8 cellular contexts compared by ENCODE assay signal in genomic region chr9:21974542-21975409, GRCh38. TPM values are rescaled to one million over a fixed set of nuclear protein-coding genes. Genes with fewer than 3 reads are reported as not detected.
DNase-seq lines count a peak whose midpoint lies in the region; TF ChIP-seq lines count a peak whose summit lies in the region.

No MANE protein-coding gene starts in this region.

- peak overlapping the region; percentile 52 for H3K27ac Mint-ChIP-seq in activated CD4-positive, alpha-beta T cell treated with anti-CD3 and anti-CD28 coated beads, Interleukin-2, amount 10 ng/mL, durations not matched to agents 24 days and 14 days
- no peak overlapping the region for H3K27ac Mint-ChIP-seq in nephron

- H3K4me3 Mint-ChIP-seq in activated CD4-positive, alpha-beta T cell treated with anti-CD3 and anti-CD28 coated beads, Interleukin-2, amount 10 ng/mL, durations not matched to agents 24 days and 14 days = peak overlapping the region; percentile 83
- H3K4me3 Mint-ChIP-seq in nephron = peak overlapping the region; percentile 61 to 77 (median 72)

- peaks cover 9 to 100% (median 63%) of the 10 kb centered on the region in 4 donors for H3K27me3 ChIP-seq in esophagus squamous epithelium
- H3K27me3 ChIP-seq in Karpas-422 (ENCODE audit: low read length) = no peaks in the 10 kb centered on the region

- H3K4me1 ChIP-seq in esophagus squamous epithelium (peaks cover 6 to 37% (median 16%) of the 10 kb centered on the region in 3 donors), Karpas-422 (ENCODE audit: low read length) (peaks cover 4% of the 10 kb centered on the region; the same call in 1 of the 2 replicates)

- CTCF ChIA-PET in GM10248 (lab: Yijun Ruan, JAX) = interaction anchor here (1.6 to 4.0 kb wide), 2 partner anchors 20 to 33 kb away, joined by 4 to 27 read pairs; partner anchors contain the start of genes CDKN2A, CDKN2B and CDKN2B-AS1

- H3K36me3 ChIP-seq in esophagus squamous epithelium = no peaks in the 10 kb centered on the region
- peaks cover 38% of the 10 kb centered on the region for H3K36me3 ChIP-seq in Karpas-422 (ENCODE audit: insufficient read depth, low read length)

- TF ChIP-seq POLR2A in esophagus squamous epithelium (IDR thresholded peaks at IDR 0.05) = no peak

- H3K9me2 ChIP-seq in Karpas-422 (replicated peaks; ENCODE audit: insufficient read depth, low read length) = no peaks in the 10 kb centered on the region

- no peak overlapping the region for H3K9ac ChIP-seq in Karpas-422 (ENCODE audit: low read length)

- peaks cover 90% of the 10 kb centered on the region for H3K27me3 Mint-ChIP-seq in activated CD4-positive, alpha-beta T cell treated with anti-CD3 and anti-CD28 coated beads, Interleukin-2, amount 10 ng/mL, durations not matched to agents 24 days and 14 days
- peaks cover 100% of the 10 kb centered on the region for H3K27me3 Mint-ChIP-seq in nephron (ENCODE audit: low read depth)

- peaks cover 21% of the 10 kb centered on the region for H3K4me1 Mint-ChIP-seq in activated CD4-positive, alpha-beta T cell treated with anti-CD3 and anti-CD28 coated beads, Interleukin-2, amount 10 ng/mL, durations not matched to agents 24 days and 14 days
- H3K4me1 Mint-ChIP-seq in nephron = peaks cover 6% of the 10 kb centered on the region

- TF ChIP-seq CTCF in GM10248 (IDR thresholded peaks at IDR 0.05; ENCODE audit: control extremely low read depth, extremely low read depth, low read depth, missing control alignments) = no peak
- no peak for TF ChIP-seq CTCF in esophagus squamous epithelium (IDR thresholded peaks at IDR 0.05)
- TF ChIP-seq CTCF in nephron (IDR thresholded peaks at IDR 0.05; ENCODE audit: unreplicated experiment in 3 of 3) = no peak

- no peak overlapping the region for H3K4me2 ChIP-seq in Karpas-422 (ENCODE audit: low read depth, low read length, poor library complexity, severe bottlenecking)

- DNase-seq in GM10248 (ENCODE audit: extremely low spot score) (peak; percentile 56), HCEC 1CT (peak; percentile 83), NCI-H187 (lab: John Stamatoyannopoulos, UW) (peak; percentile 52 to 75), esophagus squamous epithelium (lab: John Stamatoyannopoulos, UW) (no peak), cortex of kidney (lab: John Stamatoyannopoulos, UW) (no peak), Karpas-422 (no peak)
- DNase-seq in activated CD4-positive, alpha-beta T cell treated with anti-CD3 and anti-CD28 coated beads, Interleukin-2, amount 10 ng/mL, durations not matched to agents 24 days and 14 days = peak; percentile 80

- H3K79me2 ChIP-seq in Karpas-422 (ENCODE audit: low read length) = peaks cover 81% of the 10 kb centered on the region

- no peak overlapping the region for H2AFZ ChIP-seq in Karpas-422 (ENCODE audit: low read length)

- H3K9me3 Mint-ChIP-seq in activated CD4-positive, alpha-beta T cell treated with anti-CD3 and anti-CD28 coated beads, Interleukin-2, amount 10 ng/mL, durations not matched to agents 24 days and 14 days = peaks cover 12% of the 10 kb centered on the region
- H3K9me3 Mint-ChIP-seq in nephron = peaks cover 5% of the 10 kb centered on the region

- intact Hi-C loops in activated CD4-positive, alpha-beta T cell treated with anti-CD3 and anti-CD28 coated beads, Interleukin-2, amount 10 ng/mL, durations not matched to agents 24 days and 14 days (cut with micrococcal nuclease) = loop anchor here (1.0 to 5.0 kb wide), 5 partner anchors 7 to 1848 kb away; partner anchors contain the start of genes CDKN2A and CDKN2B-AS1
- intact Hi-C loops in esophagus squamous epithelium (cut with DNase I) = no loop called here

- H3K27ac ChIP-seq in esophagus squamous epithelium (no peak overlapping the region), Karpas-422 (ENCODE audit: low read length) (no peak overlapping the region)

- POLR2A ChIA-PET in GM10248 (lab: Yijun Ruan, JAX) = no interaction called here

- H3K9me3 ChIP-seq in esophagus squamous epithelium = no peaks in the 10 kb centered on the region
- H3K9me3 ChIP-seq in Karpas-422 (ENCODE audit: low read length) = no peaks in the 10 kb centered on the region

- H3K36me3 Mint-ChIP-seq in activated CD4-positive, alpha-beta T cell treated with anti-CD3 and anti-CD28 coated beads, Interleukin-2, amount 10 ng/mL, durations not matched to agents 24 days and 14 days (ENCODE audit: low read depth) = peaks cover 11% of the 10 kb centered on the region
- no peaks in the 10 kb centered on the region for H3K36me3 Mint-ChIP-seq in nephron (ENCODE audit: low read depth)

- WGBS in esophagus squamous epithelium, 2 donors = 1% methylated on average over 15 to 20 of the region's 64 CpGs

- H4K20me1 ChIP-seq in Karpas-422 (ENCODE audit: insufficient read depth, low read depth, low read length) = peaks cover 7% of the 10 kb centered on the region; the same call in 1 of the 2 replicates

- H3K4me3 ChIP-seq in esophagus squamous epithelium (peak overlapping the region; percentile 39 to 68 (median 44)), Karpas-422 (ENCODE audit: low read length) (no peak overlapping the region)

RNA-seq across cellular contexts. Expression of gene CDKN2A, which starts 19.4 kb away (rescaled TPM):
- total RNA-seq in activated CD4-positive, alpha-beta T cell treated with anti-CD3 and anti-CD28 coated beads, Interleukin-2, amount 10 ng/mL, durations not matched to agents 24 days and 14 days = 2.5 and 3.7 TPM in 2 replicates
- total RNA-seq in esophagus squamous epithelium = 10 to 100 TPM in 1 of 4 donors, 1 to 10 TPM in 3; 1.5 to 20.2 (median 7.1) TPM
- 88.7 and 254 TPM in 2 replicates for total RNA-seq in Karpas-422 (2014; rRNA removed; shearing (Covaris generic); ENCODE audit: low replicate concordance)

RNA-seq across cellular contexts. Expression of gene CDKN2B-AS1, which starts 19.8 kb away (rescaled TPM):
- 0.42 and 0.78 TPM in 2 replicates for total RNA-seq in activated CD4-positive, alpha-beta T cell treated with anti-CD3 and anti-CD28 coated beads, Interleukin-2, amount 10 ng/mL, durations not matched to agents 24 days and 14 days
- 1 to 10 TPM in 2 of 4 donors, under 1 TPM in 2; 0.48 to 1.7 (median 0.80) TPM for total RNA-seq in esophagus squamous epithelium
- 14.5 and 35.3 TPM in 2 replicates for total RNA-seq in Karpas-422 (2014; rRNA removed; shearing (Covaris generic); ENCODE audit: low replicate concordance)

RNA-seq across cellular contexts. Expression of gene CDKN2B, which starts 34.3 kb away (rescaled TPM):
- total RNA-seq in activated CD4-positive, alpha-beta T cell treated with anti-CD3 and anti-CD28 coated beads, Interleukin-2, amount 10 ng/mL, durations not matched to agents 24 days and 14 days = 0.21 and 0.33 TPM in 2 replicates
- 100 to 1,000 TPM in 2 of 4 donors, 10 to 100 TPM in 2; 41.6 to 150 (median 87.6) TPM for total RNA-seq in esophagus squamous epithelium
- 2.0 and 4.3 TPM in 2 replicates for total RNA-seq in Karpas-422 (2014; rRNA removed; shearing (Covaris generic); ENCODE audit: low replicate concordance)

Comparison
In these comparisons a context has a peak if more than half of its experiments do, and no peak if none do; other contexts are left out.
1. DNase-seq: peak in GM10248 (single experiment), HCEC 1CT (single experiment), NCI-H187 (2 of 2) and activated CD4-positive, alpha-beta T cell treated with anti-CD3 and anti-CD28 coated beads, Interleukin-2, amount 10 ng/mL, durations not matched to agents 24 days and 14 days (single experiment); none in esophagus squamous epithelium (single experiment), cortex of kidney (single experiment) and Karpas-422 (single experiment).